22 cellular contexts compared by ENCODE assay signal in genomic region chr20:60463798-60464197, GRCh38.
DNase-seq lines count a peak whose midpoint lies in the region; ATAC-seq, FAIRE-seq and TF ChIP-seq lines count a peak whose summit lies in the region.
"Had no signal": no experiment of that assay in that cellular context is flagged by ENCODE, and none has a peak within 500 bp of the region (broad histone marks: within the 10 kb centered on the region; RNA-seq: fewer than 3 reads in every experiment).

No MANE protein-coding gene starts in this region.

- H3K4me1 ChIP-seq in trophoblast cell (ENCODE audit: control insufficient read depth in 1 of 2, insufficient read depth in 2 of 2, low read length in 2 of 2) (peaks cover 0 to 3% of the 10 kb centered on the region in 2 experiments), thyroid gland (peaks cover 38 to 52% of the 10 kb centered on the region in 2 donors), gastrocnemius medialis (no peaks in the 10 kb centered on the region)
- H3K4me1 ChIP-seq: A549; BLaER1 treated with 17β-estradiol and CSF1 and Interleukin-3, amounts not matched to agents 10 nM and 100 nM; Caco-2 had no signal

- ATAC-seq in gastrocnemius medialis = no peak
- ATAC-seq: A549; CD8-positive, alpha-beta T cell had no signal

- no peak overlapping the region for H3K23ac ChIP-seq in trophoblast cell (ENCODE audit: low read length)

- no peak overlapping the region for H4K8ac ChIP-seq in trophoblast cell (ENCODE audit: low read depth, low read length)

- H2AFZ ChIP-seq in trophoblast cell (ENCODE audit: insufficient read depth, low read length, poor library complexity) = no peak overlapping the region

- H3K4ac ChIP-seq in trophoblast cell (ENCODE audit: low read depth, low read length) = no peak overlapping the region

- no peaks in the 10 kb centered on the region for H3K79me2 ChIP-seq in trophoblast cell (ENCODE audit: control insufficient read depth, insufficient read depth, low read length, poor library complexity)

- in situ Hi-C loops in gastrocnemius medialis (cut with MboI; ENCODE audit: low sequenced_read_pairs in 4 of 4) = no loop called here

- FAIRE-seq in HTR-8/SVneo (lab: Jason Lieb, UNC) = peak; percentile 9
- FAIRE-seq: A549, D721Med, G401.6, GM12891, GM19239 had no signal

- no peak overlapping the region for H2BK5ac ChIP-seq in trophoblast cell (ENCODE audit: low read depth, low read length, poor library complexity)

- H2BK120ac ChIP-seq in trophoblast cell (ENCODE audit: insufficient read depth, low read length, poor library complexity) = no peak overlapping the region

- no peak overlapping the region for H2AK5ac ChIP-seq in trophoblast cell (ENCODE audit: low read length)

- no peak overlapping the region for H4K91ac ChIP-seq in trophoblast cell (ENCODE audit: low read depth, low read length)

- no peak overlapping the region for H3K18ac ChIP-seq in trophoblast cell (ENCODE audit: low read length)

- H3K9ac ChIP-seq in trophoblast cell (ENCODE audit: low read length) = no peak overlapping the region
- H3K9ac ChIP-seq: BLaER1 treated with 17β-estradiol and CSF1 and Interleukin-3, amounts not matched to agents 10 nM and 100 nM had no signal

- H3K4me3 ChIP-seq in trophoblast cell (ENCODE audit: low read depth, low read length) (no peak overlapping the region), thyroid gland (replicated peaks in 1 of 3) (no peak overlapping the region), gastrocnemius medialis (no peak overlapping the region)
- H3K4me3 ChIP-seq: A549; BLaER1 treated with 17β-estradiol and CSF1 and Interleukin-3, amounts not matched to agents 10 nM and 100 nM had no signal

- TF ChIP-seq POLR2A in thyroid gland (IDR thresholded peaks at IDR 0.05) = no peak
- TF ChIP-seq POLR2A in gastrocnemius medialis (IDR thresholded peaks at IDR 0.05) = no peak

- intact Hi-C loops in thyroid gland (cut with DNase I) (loop anchor here (10.0 kb wide), 1 partner anchor 61 kb away; no protein-coding TSS in a partner anchor), gastrocnemius medialis (cut with DNase I; ENCODE audit: low total_unique reads) (loop anchor here (10.0 kb wide), 1 partner anchor 79 kb away; no protein-coding TSS in a partner anchor)

- H2BK12ac ChIP-seq in trophoblast cell (ENCODE audit: low read length) = no peak overlapping the region

- H3K14ac ChIP-seq in trophoblast cell (ENCODE audit: low read length) = no peak overlapping the region

- DNase-seq in SIG-M5 treated with dmso at 0.1 percent for 504 hours (lab: John Stamatoyannopoulos, UW; ENCODE audit: unreplicated experiment) = peak; percentile 34
- DNase-seq in SIG-M5 (lab: John Stamatoyannopoulos, UW) = no peak
- no peak for DNase-seq in HTR-8/SVneo (ENCODE audit: insufficient read length, low spot score)
- peak; percentile 13 to 81 for DNase-seq in trophoblast cell
- DNase-seq in thyroid gland = peak; percentile 43
- DNase-seq in gastrocnemius medialis = no peak
- no peak for DNase-seq in Kasumi-1 (lab: John Stamatoyannopoulos, UW)
- DNase-seq: AML-193; Calu3; CD4-positive, alpha-beta T cell; CD8-positive, alpha-beta T cell; DMS79 treated with DMSO at 0.1 percent for 48 hours; GF-D8 had no signal

- H3K9me3 ChIP-seq in trophoblast cell (ENCODE audit: insufficient read depth, low read depth, low read length) (peaks cover 2% of the 10 kb centered on the region), thyroid gland (no peaks in the 10 kb centered on the region), gastrocnemius medialis (no peaks in the 10 kb centered on the region)
- H3K9me3 ChIP-seq: A549, Caco-2 had no signal

- H3K36me3 ChIP-seq in trophoblast cell (ENCODE audit: control insufficient read depth in 1 of 2, insufficient read depth in 2 of 2, low read length in 2 of 2) (no peaks in the 10 kb centered on the region), thyroid gland (no peaks in the 10 kb centered on the region), gastrocnemius medialis (no peaks in the 10 kb centered on the region)
- H3K36me3 ChIP-seq: BLaER1 treated with 17β-estradiol and CSF1 and Interleukin-3, amounts not matched to agents 10 nM and 100 nM had no signal

- no CpG with 5 or more reads among the region's 2 CpGs for WGBS in trophoblast cell (ENCODE audit: extremely low coverage, insufficient coverage, insufficient read length)
- WGBS in thyroid gland, 2 donors = 29 to 34% methylated on average over 2 of the region's 2 CpGs

- H3K27ac ChIP-seq in trophoblast cell (ENCODE audit: low read depth, low read length) (no peak overlapping the region), thyroid gland (peak overlapping the region; percentile 82 to 96 (median 94)), gastrocnemius medialis (no peak overlapping the region)
- H3K27ac ChIP-seq: 22Rv1; A549; BLaER1 treated with 17β-estradiol and CSF1 and Interleukin-3, amounts not matched to agents 10 nM and 100 nM; C4-2B had no signal

- TF ChIP-seq CTCF in thyroid gland (IDR thresholded peaks at IDR 0.05) = no peak
- TF ChIP-seq CTCF in gastrocnemius medialis (IDR thresholded peaks at IDR 0.05 in 4 of 5, conservative IDR thresholded peaks at IDR 0.05 in 1 of 5) = no peak

- H3K79me1 ChIP-seq in trophoblast cell (ENCODE audit: low read length) = no peaks in the 10 kb centered on the region

- no peak overlapping the region for H3K4me2 ChIP-seq in trophoblast cell (ENCODE audit: low read length)
- H3K4me2 ChIP-seq: A549; BLaER1 treated with 17β-estradiol and CSF1 and Interleukin-3, amounts not matched to agents 10 nM and 100 nM had no signal

- H4K12ac ChIP-seq in trophoblast cell (ENCODE audit: low read depth, low read length) = no peak overlapping the region

- no peaks in the 10 kb centered on the region for H3K27me3 ChIP-seq in trophoblast cell (ENCODE audit: insufficient read depth, low read length)
- H3K27me3 ChIP-seq in thyroid gland = no peaks in the 10 kb centered on the region
- H3K27me3 ChIP-seq in gastrocnemius medialis = no peaks in the 10 kb centered on the region
- H3K27me3 ChIP-seq: BLaER1 treated with 17β-estradiol and CSF1 and Interleukin-3, amounts not matched to agents 10 nM and 100 nM had no signal

Comparison
In these comparisons a context has a peak if more than half of its experiments do, and no peak if none do; other contexts are left out.
1. DNase-seq: peak in SIG-M5 treated with dmso at 0.1 percent for 504 hours (single experiment), trophoblast cell (2 of 2) and thyroid gland (2 of 2); none in SIG-M5 (single experiment), HTR-8/SVneo (single experiment), gastrocnemius medialis (0 of 2) and Kasumi-1 (0 of 2).
2. H3K27ac ChIP-seq: peak in thyroid gland (3 of 3); none in trophoblast cell (single experiment) and gastrocnemius medialis (0 of 4).